In the genomic region with DNA sequence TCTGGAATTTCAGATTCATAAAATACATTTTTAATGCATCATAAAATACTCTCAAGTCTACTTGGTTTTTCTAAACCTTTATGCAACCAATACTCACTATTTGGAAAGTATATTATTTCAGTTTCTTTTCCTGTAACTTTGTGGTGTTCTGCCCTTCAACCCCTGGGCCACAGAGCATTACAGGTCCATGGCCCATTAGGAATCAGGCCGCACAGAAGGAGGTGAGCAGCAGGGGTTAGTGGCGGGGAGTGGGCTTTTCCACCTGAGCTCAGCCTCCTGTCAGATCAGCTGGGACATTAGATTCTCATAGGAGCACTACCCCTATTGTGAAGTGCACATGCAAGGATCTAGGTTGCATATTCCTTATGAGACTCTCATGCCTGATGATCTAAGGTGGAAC, we compare ENCODE assay signal across 22 cellular contexts.
"Had no signal": no experiment of that assay in that cellular context is flagged by ENCODE, and none has a peak within 500 bp of the region (broad histone marks: within the 10 kb centered on the region; RNA-seq: fewer than 3 reads in every experiment).

No MANE protein-coding gene starts in this region.

- H3K9me3 Mint-ChIP-seq: activated CD4-positive, alpha-beta memory T cell treated with anti-CD3 and anti-CD28 coated beads, Interleukin-2, amount 10 ng/mL, durations not matched to agents 7 days and 5 days; activated CD4-positive, alpha-beta T cell treated with anti-CD3 and anti-CD28 coated beads, Interleukin-2, amount 10 ng/mL, durations not matched to agents 24 days and 14 days; activated naive CD4-positive, alpha-beta T cell treated with anti-CD3 and anti-CD28 coated beads, Interleukin-2, amount 10 ng/mL, durations not matched to agents 7 days and 5 days; activated T-cell treated with anti-CD3 and anti-CD28 coated beads, Interleukin-2, amount 50 U/mL, for 4 hours; immature natural killer cell; natural killer cell treated with Interleukin-12 subunit alpha and Interleukin-12 subunit beta and Interleukin-15 and Interleukin-18, amount 100 ng/mL, for 72 hours; stimulated activated effector memory CD8-positive, alpha-beta T cell treated with anti-CD3 and anti-CD28 coated beads, Interleukin-12 subunit alpha, Interleukin-12 subunit beta, amount 100 ng/mL, for 72 hours had no signal

- ATAC-seq: activated CD4-positive, CD25-positive, alpha-beta regulatory T cell treated with anti-CD3 and anti-CD28 coated beads, Interleukin-2, amount 50 U/mL, for 24 hours; activated T-cell treated with anti-CD3 and anti-CD28 coated beads, Interleukin-2, amount 50 U/mL, for 4 hours; left lung; natural killer cell treated with Interleukin-12 subunit alpha and Interleukin-12 subunit beta and Interleukin-15 and Interleukin-18, amount 100 ng/mL, for 72 hours; SK-N-SH treated with all-trans-retinoic acid at 6 μM for 48 hours; stimulated activated effector memory CD8-positive, alpha-beta T cell treated with anti-CD3 and anti-CD28 coated beads, Interleukin-12 subunit alpha, Interleukin-12 subunit beta, amount 100 ng/mL, for 72 hours; upper lobe of right lung had no signal

- H3K36me3 Mint-ChIP-seq: immature natural killer cell; natural killer cell treated with Interleukin-12 subunit alpha and Interleukin-12 subunit beta and Interleukin-15 and Interleukin-18, amount 100 ng/mL, for 72 hours; stimulated activated effector memory CD8-positive, alpha-beta T cell treated with anti-CD3 and anti-CD28 coated beads, Interleukin-12 subunit alpha, Interleukin-12 subunit beta, amount 100 ng/mL, for 72 hours had no signal

- FAIRE-seq: astrocyte, small intestine had no signal

- H3K4me3 Mint-ChIP-seq: activated CD4-positive, alpha-beta memory T cell treated with anti-CD3 and anti-CD28 coated beads, Interleukin-2, amount 10 ng/mL, durations not matched to agents 7 days and 5 days; activated CD4-positive, alpha-beta T cell treated with anti-CD3 and anti-CD28 coated beads, Interleukin-2, amount 10 ng/mL, durations not matched to agents 24 days and 14 days; activated naive CD4-positive, alpha-beta T cell treated with anti-CD3 and anti-CD28 coated beads, Interleukin-2, amount 10 ng/mL, durations not matched to agents 7 days and 5 days; activated T-cell treated with anti-CD3 and anti-CD28 coated beads, Interleukin-2, amount 50 U/mL, for 4 hours; immature natural killer cell; natural killer cell treated with Interleukin-12 subunit alpha and Interleukin-12 subunit beta and Interleukin-15 and Interleukin-18, amount 100 ng/mL, for 72 hours; stimulated activated effector memory CD8-positive, alpha-beta T cell treated with anti-CD3 and anti-CD28 coated beads, Interleukin-12 subunit alpha, Interleukin-12 subunit beta, amount 100 ng/mL, for 72 hours had no signal

- H3K27me3 ChIP-seq: hepatocyte, left lung, upper lobe of right lung had no signal

- H3K4me1 ChIP-seq: prostate gland had no signal

- H3K27me3 Mint-ChIP-seq: activated CD4-positive, alpha-beta T cell treated with anti-CD3 and anti-CD28 coated beads, Interleukin-2, amount 10 ng/mL, durations not matched to agents 24 days and 14 days; activated naive CD4-positive, alpha-beta T cell treated with anti-CD3 and anti-CD28 coated beads, Interleukin-2, amount 10 ng/mL, durations not matched to agents 7 days and 5 days; natural killer cell treated with Interleukin-12 subunit alpha and Interleukin-12 subunit beta and Interleukin-15 and Interleukin-18, amount 100 ng/mL, for 72 hours had no signal

- DNase-seq: activated CD4-positive, alpha-beta memory T cell treated with anti-CD3 and anti-CD28 coated beads, Interleukin-2, amount 10 ng/mL, durations not matched to agents 7 days and 5 days; activated CD4-positive, alpha-beta T cell treated with anti-CD3 and anti-CD28 coated beads, Interleukin-2, amount 10 ng/mL, durations not matched to agents 24 days and 14 days; activated naive CD4-positive, alpha-beta T cell treated with anti-CD3 and anti-CD28 coated beads, Interleukin-2, amount 10 ng/mL, durations not matched to agents 7 days and 5 days; activated T-cell treated with anti-CD3 and anti-CD28 coated beads, Interleukin-2, amount 50 U/mL, for 4 hours; central memory CD4-positive, alpha-beta T cell; dermis blood vessel endothelial cell; effector CD8-positive, alpha-beta T cell; foreskin melanocyte; glutamatergic neuron; immature natural killer cell; kidney glomerular epithelial cell; left lung; small intestine; stimulated activated CD4-positive, alpha-beta T cell treated with anti-CD3 and anti-CD28 coated beads, Interleukin-2, amount 100 ng/mL, for 24 hours; upper lobe of right lung had no signal

- H3K36me3 ChIP-seq: left lung, prostate gland, upper lobe of right lung had no signal

- H3K9me3 ChIP-seq: left lung, prostate gland, upper lobe of right lung had no signal

- H3K4me3 ChIP-seq: hepatocyte, left lung, prostate gland, upper lobe of right lung had no signal

- H3K27ac Mint-ChIP-seq: activated CD4-positive, alpha-beta memory T cell treated with anti-CD3 and anti-CD28 coated beads, Interleukin-2, amount 10 ng/mL, durations not matched to agents 7 days and 5 days; activated CD4-positive, alpha-beta T cell treated with anti-CD3 and anti-CD28 coated beads, Interleukin-2, amount 10 ng/mL, durations not matched to agents 24 days and 14 days; activated naive CD4-positive, alpha-beta T cell treated with anti-CD3 and anti-CD28 coated beads, Interleukin-2, amount 10 ng/mL, durations not matched to agents 7 days and 5 days; natural killer cell treated with Interleukin-12 subunit alpha and Interleukin-12 subunit beta and Interleukin-15 and Interleukin-18, amount 100 ng/mL, for 72 hours; stimulated activated effector memory CD8-positive, alpha-beta T cell treated with anti-CD3 and anti-CD28 coated beads, Interleukin-12 subunit alpha, Interleukin-12 subunit beta, amount 100 ng/mL, for 72 hours had no signal
